ENCODE assay signal across 16 cellular contexts in the genomic region with DNA sequence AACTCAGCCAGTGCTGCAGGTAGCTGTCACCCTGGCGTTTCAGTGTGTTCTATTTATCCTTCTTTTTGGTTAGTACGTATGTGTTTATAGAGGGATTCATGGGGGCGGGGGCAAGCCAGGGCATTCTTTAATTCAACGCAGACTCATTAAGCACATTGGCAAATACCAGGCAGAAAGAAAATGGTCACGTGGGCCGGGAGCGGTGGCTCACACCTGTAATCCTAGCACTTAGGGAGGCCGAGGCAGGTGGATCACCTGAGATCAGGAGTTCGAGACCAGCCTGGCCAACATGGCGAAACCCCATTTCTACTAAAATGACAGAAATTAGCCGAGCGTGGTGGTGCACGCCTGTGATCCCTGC.
A peak's percentile ranks its signal among the peaks of the same experiment; 100 is the strongest.
DNase-seq lines count a peak whose midpoint lies in the region; ATAC-seq and TF ChIP-seq lines count a peak whose summit lies in the region.
"Had no signal": no experiment of that assay in that cellular context is flagged by ENCODE, and none has a peak within 500 bp of the region (broad histone marks: within the 10 kb centered on the region; RNA-seq: fewer than 3 reads in every experiment).

No MANE protein-coding gene starts in this region.

- ATAC-seq in GM19035 (IDR thresholded peaks at IDR 0.05; ENCODE audit: unreplicated experiment), result no peak
- ATAC-seq: CD8-positive, alpha-beta T cell had no signal

- H3K79me2 ChIP-seq in neural progenitor cell (ENCODE audit: low read depth), result no peaks in the 10 kb centered on the region

- no peak overlapping the region for H3K9ac ChIP-seq in neural progenitor cell

- H3F3A ChIP-seq in neural progenitor cell (ENCODE audit: low read depth), result peaks cover 7% of the 10 kb centered on the region

- no peak for TF ChIP-seq RAD21 in Ishikawa (IDR thresholded peaks at IDR 0.05; ENCODE audit: low read depth)

- H3K27ac ChIP-seq in dorsolateral prefrontal cortex (peak overlapping the region in 9 of 59 donors; percentile 3 to 66 (median 46)), neural progenitor cell (no peak overlapping the region)
- H3K27ac ChIP-seq: 22Rv1, Peyer's patch, SJSA1 had no signal

- TF ChIP-seq EP300 in Ishikawa (IDR thresholded peaks at IDR 0.05; ENCODE audit: borderline replicate concordance), result no peak

- peaks cover 2% of the 10 kb centered on the region for H3K27me3 Mint-ChIP-seq in neural progenitor cell (ENCODE audit: insufficient read depth, low read depth)

- peaks cover 3% of the 10 kb centered on the region for H3K4me1 ChIP-seq in neural progenitor cell
- H3K4me1 ChIP-seq: Peyer's patch, SJSA1 had no signal

- peak; percentile 45 for DNase-seq in NCI-H146 treated with DMSO at 0.1 percent for 48 hours (lab: John Stamatoyannopoulos, UW; ENCODE audit: unreplicated experiment)
- no peak for DNase-seq in NCI-H146 (lab: John Stamatoyannopoulos, UW)
- no peak for DNase-seq in dorsolateral prefrontal cortex
- no peak for DNase-seq in neural progenitor cell (ENCODE audit: low spot score)
- DNase-seq in retina, result no peak
- DNase-seq in NOMO-1 (lab: John Stamatoyannopoulos, UW; ENCODE audit: unreplicated experiment in 2 of 2), result no peak
- DNase-seq: CD8-positive, alpha-beta T cell; DMS153; NCI-H1436 treated with DMSO at 0.1 percent for 48 hours had no signal

- no peaks in the 10 kb centered on the region for H3K27me3 ChIP-seq in dorsolateral prefrontal cortex
- H3K27me3 ChIP-seq in neural progenitor cell, result no peaks in the 10 kb centered on the region
- H3K27me3 ChIP-seq: Peyer's patch, SJSA1 had no signal

- H2AFZ ChIP-seq in neural progenitor cell (replicated peaks), result no peak overlapping the region

- TF ChIP-seq CTCF in dorsolateral prefrontal cortex (IDR thresholded peaks at IDR 0.05 in 54 of 56, conservative IDR thresholded peaks at IDR 0.05 in 2 of 56; ENCODE audit: low read depth in 1 of 56, partially characterized antibody in 56 of 56), result no peak
- TF ChIP-seq CTCF in neural progenitor cell (IDR thresholded peaks at IDR 0.05), result no peak

- H4K20me1 ChIP-seq in neural progenitor cell (ENCODE audit: low read depth), result no peaks in the 10 kb centered on the region

- no peaks in the 10 kb centered on the region for H3K36me3 Mint-ChIP-seq in neural progenitor cell
- H3K36me3 Mint-ChIP-seq: CD8-positive, alpha-beta T cell had no signal

- no peaks in the 10 kb centered on the region for H3K36me3 ChIP-seq in neural progenitor cell
- H3K36me3 ChIP-seq: Peyer's patch, SJSA1 had no signal

- no peak overlapping the region for H3K4me2 ChIP-seq in neural progenitor cell

- H3K9me3 Mint-ChIP-seq in neural progenitor cell, result peaks cover 4% of the 10 kb centered on the region
- H3K9me3 Mint-ChIP-seq: CD8-positive, alpha-beta T cell; HFFc6 had no signal

- H3K4me3 ChIP-seq in dorsolateral prefrontal cortex, result peak overlapping the region in 43 of 59 donors; percentile 9 to 56 (median 39)
- no peak overlapping the region for H3K4me3 ChIP-seq in neural progenitor cell
- H3K4me3 ChIP-seq: K562, Peyer's patch, SJSA1 had no signal

- H3K9me3 ChIP-seq in neural progenitor cell (ENCODE audit: low read depth), result no peaks in the 10 kb centered on the region
- H3K9me3 ChIP-seq: Peyer's patch, SJSA1 had no signal

- peaks cover 19% of the 10 kb centered on the region for H3K4me1 Mint-ChIP-seq in neural progenitor cell

- intact Hi-C loops in dorsolateral prefrontal cortex (cut with DNase I), result loop anchor here (1.0 to 10.0 kb wide), 3 partner anchors 65 to 1014 kb away; no protein-coding TSS in a partner anchor

- H3K27ac Mint-ChIP-seq in neural progenitor cell, result peak overlapping the region; percentile 50
- H3K27ac Mint-ChIP-seq: CD8-positive, alpha-beta T cell; HFFc6 had no signal

- peak overlapping the region; percentile 60 for H3K4me3 Mint-ChIP-seq in neural progenitor cell
- H3K4me3 Mint-ChIP-seq: CD8-positive, alpha-beta T cell; HFFc6 had no signal

TF ChIP-seq in Ishikawa, 13 proteins besides CTCF, POLR2A, EP300 and RAD21:
- TF ChIP-seq TEAD4 (IDR thresholded peaks at IDR 0.05), result no peak
- TF ChIP-seq, protein P1, sequence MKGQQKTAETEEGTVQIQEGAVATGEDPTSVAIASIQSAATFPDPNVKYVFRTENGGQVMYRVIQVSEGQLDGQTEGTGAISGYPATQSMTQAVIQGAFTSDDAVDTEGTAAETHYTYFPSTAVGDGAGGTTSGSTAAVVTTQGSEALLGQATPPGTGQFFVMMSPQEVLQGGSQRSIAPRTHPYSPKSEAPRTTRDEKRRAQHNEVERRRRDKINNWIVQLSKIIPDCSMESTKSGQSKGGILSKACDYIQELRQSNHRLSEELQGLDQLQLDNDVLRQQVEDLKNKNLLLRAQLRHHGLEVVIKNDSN (IDR thresholded peaks at IDR 0.05), result peak; percentile 56
TF ChIP-seq in Ishikawa: peak in this region for 1.
